8 cellular contexts compared by ENCODE assay signal in genomic region chr5:172904643-172905345, GRCh38. TPM values are rescaled to one million over a fixed set of nuclear protein-coding genes. Genes with fewer than 3 reads are reported as not detected.
DNase-seq lines count a peak whose midpoint lies in the region; ATAC-seq and TF ChIP-seq lines count a peak whose summit lies in the region.
"Had no signal": no experiment of that assay in that cellular context is flagged by ENCODE, and none has a peak within 500 bp of the region (broad histone marks: within the 10 kb centered on the region; RNA-seq: fewer than 3 reads in every experiment).

No MANE protein-coding gene starts in this region.

- peak in 2 of 4 donors; percentile 42 to 47 for TF ChIP-seq POLR2A in upper lobe of left lung (IDR thresholded peaks at IDR 0.05)

- H3K4me1 ChIP-seq in upper lobe of left lung = peaks cover 46 to 62% (median 57%) of the 10 kb centered on the region in 4 donors

- DNase-seq in M059J (ENCODE audit: low read depth) (peak; percentile 98), T47D (ENCODE audit: low read depth in 1 of 2, low spot score in 1 of 2) (peak; percentile 23 to 93), left lobe of liver (ENCODE audit: low spot score) (peak; percentile 97), upper lobe of left lung (peak; percentile 86 to 89)

- TF ChIP-seq CTCF in upper lobe of left lung (IDR thresholded peaks at IDR 0.05) = no peak

- peak in 2 of 4 donors; percentile 65 to 80 for TF ChIP-seq EP300 in upper lobe of left lung (IDR thresholded peaks at IDR 0.05)

- H3K27ac ChIP-seq in upper lobe of left lung = peak overlapping the region; percentile 82 to 94 (median 85)

- ATAC-seq in left lobe of liver = peak; percentile 70
- peak; percentile 50 to 84 for ATAC-seq in upper lobe of left lung (ENCODE audit: low FRiP score in 2 of 2)
- ATAC-seq in HG02852 (IDR thresholded peaks at IDR 0.05; ENCODE audit: unreplicated experiment) = no peak
- no peak for ATAC-seq in HG03378 (IDR thresholded peaks at IDR 0.05; ENCODE audit: unreplicated experiment)
- no peak for ATAC-seq in GM21360 (IDR thresholded peaks at IDR 0.05; ENCODE audit: unreplicated experiment)
- ATAC-seq: natural killer cell treated with Interleukin-12 subunit alpha and Interleukin-12 subunit beta and Interleukin-15 and Interleukin-18, amount 100 ng/mL, for 72 hours had no signal

- 53% methylated on average over 13 of the region's 13 CpGs; no CpG with 5 or more reads in 1 of the 2 donors for WGBS in upper lobe of left lung, 2 donors

- H3K9me3 ChIP-seq in upper lobe of left lung = no peaks in the 10 kb centered on the region

- no peaks in the 10 kb centered on the region for H3K27me3 ChIP-seq in upper lobe of left lung

- peaks cover 0 to 18% (median 8%) of the 10 kb centered on the region in 4 donors for H3K36me3 ChIP-seq in upper lobe of left lung

- in situ Hi-C loops in T47D (cut with HindIII; ENCODE audit: low pct_unique_long_range_greater_than_20kb, low sequenced_read_pairs) = no loop called here

- H3K4me3 ChIP-seq in upper lobe of left lung = no peak overlapping the region

RNA-seq across cellular contexts. Expression of gene RPL26L1, which starts 54.4 kb away (rescaled TPM):
- total RNA-seq in M059J (2014; rRNA removed; shearing (Covaris generic)) = 91.3 and 91.7 TPM in 2 replicates
- 16.3 TPM for total RNA-seq in left lobe of liver
- total RNA-seq in upper lobe of left lung = 10 to 100 TPM; 10.5 to 31.0 (median 23.9) TPM

Comparison
In these comparisons a context has a peak if more than half of its experiments do, and no peak if none do; other contexts are left out.
1. ATAC-seq: peak in left lobe of liver (single experiment) and upper lobe of left lung (2 of 2); none in HG02852 (single experiment), HG03378 (single experiment) and GM21360 (single experiment).
2. Peak in every context shown above with its lines, with median percentiles within 50 percentile points of each other: DNase-seq.